Comparison of ENCODE assay signal across 1 cellular context in the genomic region with DNA sequence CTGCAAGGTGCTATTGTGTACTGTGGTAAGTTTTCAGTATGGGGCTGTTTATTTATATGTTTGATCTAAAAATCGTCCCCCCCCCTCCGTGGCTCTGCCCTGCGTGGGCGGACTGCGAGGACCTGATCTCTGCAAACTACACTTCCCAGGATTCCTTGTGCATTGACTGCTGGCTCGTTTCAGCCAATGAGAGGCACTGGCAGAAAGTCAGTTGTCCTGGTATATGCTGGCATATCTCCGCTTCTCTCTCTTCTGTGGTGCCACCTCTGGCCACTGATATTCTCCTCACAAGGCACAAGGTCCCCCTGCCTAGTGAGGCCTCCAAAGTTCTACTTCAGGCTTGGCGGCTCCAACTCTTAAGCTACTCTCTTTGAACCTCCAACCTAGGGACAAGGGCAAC.
A peak's percentile ranks its signal among the peaks of the same experiment; 100 is the strongest.
TF ChIP-seq lines count a peak whose summit lies in the region.

No MANE protein-coding gene starts in this region.

TF ChIP-seq in K562, 482 proteins besides CTCF, POLR2A, EP300 and RAD21:
- TF ChIP-seq EGR1 (conservative IDR thresholded peaks at IDR 0.05): peak; percentile 40; the same call in 1 of the 2 replicates
- TF ChIP-seq EHMT2 (IDR thresholded peaks at IDR 0.05): no peak
- TF ChIP-seq, protein P1, sequence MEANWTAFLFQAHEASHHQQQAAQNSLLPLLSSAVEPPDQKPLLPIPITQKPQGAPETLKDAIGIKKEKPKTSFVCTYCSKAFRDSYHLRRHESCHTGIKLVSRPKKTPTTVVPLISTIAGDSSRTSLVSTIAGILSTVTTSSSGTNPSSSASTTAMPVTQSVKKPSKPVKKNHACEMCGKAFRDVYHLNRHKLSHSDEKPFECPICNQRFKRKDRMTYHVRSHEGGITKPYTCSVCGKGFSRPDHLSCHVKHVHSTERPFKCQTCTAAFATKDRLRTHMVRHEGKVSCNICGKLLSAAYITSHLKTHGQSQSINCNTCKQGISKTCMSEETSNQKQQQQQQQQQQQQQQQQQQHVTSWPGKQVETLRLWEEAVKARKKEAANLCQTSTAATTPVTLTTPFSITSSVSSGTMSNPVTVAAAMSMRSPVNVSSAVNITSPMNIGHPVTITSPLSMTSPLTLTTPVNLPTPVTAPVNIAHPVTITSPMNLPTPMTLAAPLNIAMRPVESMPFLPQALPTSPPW (CRISPR knock-in tag; IDR thresholded peaks at IDR 0.05): peak; percentile 28; the same call in 1 of the 2 replicates
